In genomic region chr1:6580588-6581270, GRCh38 we compare ENCODE assay signal across 10 cellular contexts. TPM values are rescaled to one million over a fixed set of nuclear protein-coding genes. Genes with fewer than 3 reads are reported as not detected.
DNase-seq lines count a peak whose midpoint lies in the region; ATAC-seq and TF ChIP-seq lines count a peak whose summit lies in the region.
"Had no signal": no experiment of that assay in that cellular context is flagged by ENCODE, and none has a peak within 500 bp of the region (broad histone marks: within the 10 kb centered on the region; RNA-seq: fewer than 3 reads in every experiment).

No MANE protein-coding gene starts in this region.

- H3K4me1 Mint-ChIP-seq in endothelial cell (ENCODE audit: unreplicated experiment) (peaks cover 15% of the 10 kb centered on the region), nephron (peaks cover 27% of the 10 kb centered on the region)

- ATAC-seq in HG03457 (IDR thresholded peaks at IDR 0.05; ENCODE audit: unreplicated experiment): no peak

- peak; percentile 15 for TF ChIP-seq CTCF in GM12873 (IDR thresholded peaks at IDR 0.05; ENCODE audit: insufficient read depth, low read depth, low read length, missing control alignments)
- no peak for TF ChIP-seq CTCF in endothelial cell (IDR thresholded peaks at IDR 0.05; ENCODE audit: unreplicated experiment)
- TF ChIP-seq CTCF in nephron (IDR thresholded peaks at IDR 0.05; ENCODE audit: unreplicated experiment in 3 of 3): no peak
- no peak for TF ChIP-seq CTCF in GM10248 (IDR thresholded peaks at IDR 0.05; ENCODE audit: control extremely low read depth, extremely low read depth, low read depth, missing control alignments)

- H3K27ac Mint-ChIP-seq in endothelial cell (ENCODE audit: unreplicated experiment) (peak overlapping the region; percentile 84), nephron (peak overlapping the region; percentile 84 to 97 (median 95))

- H3K27me3 Mint-ChIP-seq in endothelial cell (ENCODE audit: unreplicated experiment): peaks cover 9% of the 10 kb centered on the region
- no peaks in the 10 kb centered on the region for H3K27me3 Mint-ChIP-seq in nephron (ENCODE audit: low read depth)

- CTCF ChIA-PET in GM10248 (lab: Yijun Ruan, JAX): interaction anchor here (0.8 to 3.7 kb wide), 7 partner anchors 9 to 66 kb away, joined by 3 to 24 read pairs (median 8); partner anchors contain the start of genes KLHL21, NOL9 and TAS1R1

- no peaks in the 10 kb centered on the region for H3K9me3 Mint-ChIP-seq in endothelial cell (ENCODE audit: unreplicated experiment)
- H3K9me3 Mint-ChIP-seq in nephron: no peaks in the 10 kb centered on the region

- DNase-seq in RPMI8226: peak; percentile 40
- DNase-seq in endothelial cell (ENCODE audit: low spot score): peak; percentile 27
- DNase-seq in cerebellar nuclear complex (lab: John Stamatoyannopoulos, UW): no peak
- DNase-seq in midbrain (lab: John Stamatoyannopoulos, UW): no peak
- no peak for DNase-seq in GM10248 (ENCODE audit: extremely low spot score)

- peaks cover 7% of the 10 kb centered on the region for H3K36me3 Mint-ChIP-seq in endothelial cell (ENCODE audit: low read depth, unreplicated experiment)
- H3K36me3 Mint-ChIP-seq in nephron (ENCODE audit: low read depth): peaks cover 4% of the 10 kb centered on the region

- POLR2A ChIA-PET in GM10248 (lab: Yijun Ruan, JAX): interaction anchor here (1.2 to 1.7 kb wide), 5 partner anchors 9 to 26 kb away, joined by 3 to 10 read pairs (median 3); partner anchors contain the start of genes KLHL21 and NOL9

- H3K4me3 Mint-ChIP-seq in endothelial cell (ENCODE audit: unreplicated experiment) (peak overlapping the region; percentile 97), nephron (peak overlapping the region; percentile 94 to 97 (median 95))

RNA-seq across cellular contexts. Expression of gene ZBTB48, which starts 0.9 kb away (rescaled TPM):
- 32.2 TPM for total RNA-seq in endothelial cell (ENCODE audit: unreplicated experiment)

RNA-seq across cellular contexts. Expression of gene KLHL21, which starts 21.9 kb away (rescaled TPM):
- 5.0 TPM for total RNA-seq in endothelial cell (ENCODE audit: unreplicated experiment)

RNA-seq across cellular contexts. Expression of gene TAS1R1, which starts 25.6 kb away (rescaled TPM):
- not detected for total RNA-seq in endothelial cell (ENCODE audit: unreplicated experiment)
- total RNA-seq: activated CD8-positive, alpha-beta memory T cell treated with anti-CD3 and anti-CD28 coated beads for 36 hours; subcutaneous adipose tissue had no signal

RNA-seq across cellular contexts. Expression of gene NOL9, which starts 26.4 kb away (rescaled TPM):
- total RNA-seq in endothelial cell (ENCODE audit: unreplicated experiment): 26.9 TPM

RNA-seq across cellular contexts. Expression of gene PHF13, which starts 32.8 kb away (rescaled TPM):
- 21.6 TPM for total RNA-seq in endothelial cell (ENCODE audit: unreplicated experiment)

Comparison
In these comparisons a context has a peak if more than half of its experiments do, and no peak if none do; other contexts are left out.
1. DNase-seq: peak in RPMI8226 (single experiment) and endothelial cell (single experiment); none in cerebellar nuclear complex (0 of 2), midbrain (single experiment) and GM10248 (single experiment).